ENCODE assay signal across 18 cellular contexts in the genomic region with DNA sequence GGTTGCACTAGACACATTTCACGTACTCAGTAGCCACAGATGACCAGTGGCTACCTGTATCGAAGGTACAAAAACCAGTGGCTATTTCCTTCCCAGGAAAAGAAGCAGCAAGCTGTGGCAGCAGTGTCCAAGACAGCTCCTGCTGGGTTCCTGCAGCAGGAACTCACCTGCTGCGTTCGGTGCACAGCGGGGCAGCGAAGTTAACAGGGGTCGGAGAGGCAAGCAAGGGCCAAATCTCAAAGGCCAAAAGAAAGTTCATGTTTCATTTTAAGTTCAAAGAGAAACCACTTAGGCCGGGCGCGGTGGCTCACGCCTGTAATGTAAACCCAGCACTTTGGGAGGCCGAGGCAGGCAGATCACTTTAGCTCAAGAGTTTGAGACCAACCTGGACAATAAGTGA. TPM values are rescaled to one million over a fixed set of nuclear protein-coding genes. Genes with fewer than 3 reads are reported as not detected.
"Had no signal": no experiment of that assay in that cellular context is flagged by ENCODE, and none has a peak within 500 bp of the region (broad histone marks: within the 10 kb centered on the region; RNA-seq: fewer than 3 reads in every experiment).

No MANE protein-coding gene starts in this region.

- H3K27me3 ChIP-seq: brain microvascular endothelial cell, stomach, testis, upper lobe of right lung had no signal

- H3K9me3 Mint-ChIP-seq: activated CD4-positive, alpha-beta memory T cell treated with anti-CD3 and anti-CD28 coated beads for 36 hours; activated naive CD8-positive, alpha-beta T cell treated with anti-CD3 and anti-CD28 coated beads, Interleukin-2, amount 10 ng/mL, durations not matched to agents 7 days and 5 days; activated T-cell treated with anti-CD3 and anti-CD28 coated beads, Interleukin-2, amount 50 U/mL, for 4 hours had no signal

- H3K27ac Mint-ChIP-seq: activated CD4-positive, alpha-beta memory T cell treated with anti-CD3 and anti-CD28 coated beads for 36 hours; activated naive CD8-positive, alpha-beta T cell treated with anti-CD3 and anti-CD28 coated beads, Interleukin-2, amount 10 ng/mL, durations not matched to agents 7 days and 5 days had no signal

- H3K27ac ChIP-seq: brain microvascular endothelial cell, left lung, upper lobe of right lung had no signal

- H3K9me3 ChIP-seq: left lung, stomach, testis, upper lobe of right lung had no signal

- H3K36me3 ChIP-seq: brain microvascular endothelial cell, upper lobe of right lung had no signal

- H3K4me3 Mint-ChIP-seq: activated CD4-positive, alpha-beta memory T cell treated with anti-CD3 and anti-CD28 coated beads for 36 hours; activated T-cell treated with anti-CD3 and anti-CD28 coated beads, Interleukin-2, amount 50 U/mL, for 4 hours had no signal

- DNase-seq: activated gamma-delta T cell treated with Interleukin-2 at 50 U/mL for 16 hours; activated naive CD8-positive, alpha-beta T cell treated with anti-CD3 and anti-CD28 coated beads, Interleukin-2, amount 10 ng/mL, durations not matched to agents 7 days and 5 days; activated T-cell treated with anti-CD3 and anti-CD28 coated beads, Interleukin-2, amount 50 U/mL, for 4 hours; brain microvascular endothelial cell; cerebellar nuclear complex; mammary epithelial cell; stimulated activated CD4-positive, alpha-beta T cell treated with anti-CD3 and anti-CD28 coated beads, Interleukin-1b, Interleukin-23, amount 100 ng/mL, for 48 hours; T-helper 9 cell had no signal

RNA-seq across cellular contexts. Expression of a gene that starts 26.9 kb away (rescaled TPM):
- total RNA-seq: activated CD4-positive, alpha-beta memory T cell treated with anti-CD3 and anti-CD28 coated beads for 36 hours; activated naive CD8-positive, alpha-beta T cell treated with anti-CD3 and anti-CD28 coated beads, Interleukin-2, amount 10 ng/mL, durations not matched to agents 7 days and 5 days; activated T-cell treated with anti-CD3 and anti-CD28 coated beads, Interleukin-2, amount 50 U/mL, for 4 hours; dermis microvascular lymphatic vessel endothelial cell; mammary epithelial cell; osteocyte; pulmonary artery endothelial cell; stomach; upper lobe of right lung had no signal
- polyA plus RNA-seq: keratinocyte, mammary epithelial cell, neural cell had no signal
